ENCODE assay signal across 8 cellular contexts in the genomic region with DNA sequence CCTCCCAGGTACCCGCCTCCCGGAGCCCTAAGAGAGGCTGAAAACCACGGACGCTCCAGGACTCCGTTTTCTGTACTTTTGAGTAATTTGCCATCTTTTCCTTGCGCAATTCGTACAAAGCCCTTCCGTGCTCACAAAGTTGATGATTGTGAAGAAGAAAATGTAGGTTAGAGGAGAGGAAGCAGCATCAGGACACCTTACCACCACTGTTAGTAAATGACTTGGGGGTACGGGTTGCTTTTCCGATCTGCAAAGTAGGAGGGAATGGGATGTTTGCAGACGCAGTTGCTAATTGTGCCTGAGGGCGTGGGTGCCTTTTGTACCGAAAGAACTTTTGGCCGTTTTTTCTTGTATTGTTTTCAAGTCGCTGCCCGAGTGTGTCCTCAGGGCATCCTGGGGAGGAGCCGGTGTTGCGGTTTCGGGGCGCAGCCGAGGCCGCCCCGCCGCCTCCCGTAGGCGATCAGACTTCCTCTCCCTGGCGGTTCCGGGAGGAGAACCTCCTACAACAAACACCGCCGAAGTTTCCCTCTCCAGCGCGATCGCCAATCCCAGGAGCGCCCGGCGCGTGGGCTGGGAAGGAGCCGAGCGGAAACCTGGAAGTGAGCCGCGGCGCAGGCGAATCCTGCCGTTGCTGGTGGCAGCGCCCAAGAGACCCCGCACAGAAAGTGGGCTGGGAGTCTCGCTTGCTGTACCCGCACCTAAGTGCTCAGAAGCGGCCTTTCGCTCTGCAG. TPM values are rescaled to one million over a fixed set of nuclear protein-coding genes. Genes with fewer than 3 reads are reported as not detected.
DNase-seq lines count a peak whose midpoint lies in the region; ATAC-seq and TF ChIP-seq lines count a peak whose summit lies in the region.

No MANE protein-coding gene starts in this region.

- H3K4me3 ChIP-seq in NT2/D1 (ENCODE audit: insufficient read length, low read depth), result peak overlapping the region; percentile 64
- peak overlapping the region; percentile 57 for H3K4me3 ChIP-seq in choroid plexus epithelial cell (ENCODE audit: low read depth, low read length)
- peak overlapping the region; percentile 22 to 65 (median 43) for H3K4me3 ChIP-seq in spleen

- H3K27me3 ChIP-seq in NT2/D1 (ENCODE audit: insufficient read depth, insufficient read length) (peaks cover 76% of the 10 kb centered on the region), spleen (replicated peaks in 1 of 7) (peaks cover 7 to 92% (median 61%) of the 10 kb centered on the region in 7 donors)

- H3K36me3 ChIP-seq in NT2/D1 (ENCODE audit: insufficient read depth, insufficient read length, low read length) (no peaks in the 10 kb centered on the region), spleen (no peaks in the 10 kb centered on the region)

- intact Hi-C loops in activated CD4-positive, alpha-beta T cell treated with anti-CD3 and anti-CD28 coated beads, Interleukin-2, amount 10 ng/mL, durations not matched to agents 24 days and 14 days (cut with micrococcal nuclease), result loop anchor here (5.0 kb wide), 1 partner anchor 607 kb away; a partner anchor contains a TSS
- intact Hi-C loops in spleen (cut with DNase I; ENCODE audit: low total_unique reads), result no loop called here

- H3K9me3 ChIP-seq in NT2/D1 (ENCODE audit: insufficient read depth, low read length), result no peaks in the 10 kb centered on the region
- no peaks in the 10 kb centered on the region for H3K9me3 ChIP-seq in spleen

- DNase-seq in activated CD4-positive, alpha-beta T cell treated with anti-CD3 and anti-CD28 coated beads, Interleukin-2, amount 10 ng/mL, durations not matched to agents 24 days and 14 days, result peak; percentile 64
- DNase-seq in activated CD4-positive, alpha-beta T cell treated with anti-CD3 and anti-CD28 coated beads for 4 hours, result no peak
- DNase-seq in NT2/D1 (ENCODE audit: low read depth, low spot score) (no peak), choroid plexus epithelial cell (ENCODE audit: low read depth) (peak; percentile 46), kidney tubule cell (ENCODE audit: low spot score) (peak; percentile 84), spleen (peak; percentile 79)
- no peak for DNase-seq in activated CD4-positive, CD25-positive, alpha-beta regulatory T cell (lab: John Stamatoyannopoulos, UW)

- H3K27ac Mint-ChIP-seq in activated CD4-positive, alpha-beta T cell treated with anti-CD3 and anti-CD28 coated beads, Interleukin-2, amount 10 ng/mL, durations not matched to agents 24 days and 14 days, result no peak overlapping the region

- H3K4me3 Mint-ChIP-seq in activated CD4-positive, alpha-beta T cell treated with anti-CD3 and anti-CD28 coated beads, Interleukin-2, amount 10 ng/mL, durations not matched to agents 24 days and 14 days, result peak overlapping the region; percentile 85

- TF ChIP-seq CTCF in choroid plexus epithelial cell (conservative IDR thresholded peaks at IDR 0.05; ENCODE audit: low read depth, low read length) (no peak), spleen (IDR thresholded peaks at IDR 0.05 in 8 of 11, conservative IDR thresholded peaks at IDR 0.05 in 3 of 11) (no peak)

- no peak for TF ChIP-seq POLR2A in spleen (IDR thresholded peaks at IDR 0.05)

- peaks cover 73% of the 10 kb centered on the region for H3K27me3 Mint-ChIP-seq in activated CD4-positive, alpha-beta T cell treated with anti-CD3 and anti-CD28 coated beads, Interleukin-2, amount 10 ng/mL, durations not matched to agents 24 days and 14 days

- 0 to 3% (median 1%) methylated on average over 19 to 50 of the region's 50 CpGs for WGBS in spleen, 5 donors

- H3K9me3 Mint-ChIP-seq in activated CD4-positive, alpha-beta T cell treated with anti-CD3 and anti-CD28 coated beads, Interleukin-2, amount 10 ng/mL, durations not matched to agents 24 days and 14 days, result peaks cover 5% of the 10 kb centered on the region

- no peak for ATAC-seq in GM21360 (IDR thresholded peaks at IDR 0.05; ENCODE audit: unreplicated experiment)

- H3K9ac ChIP-seq in NT2/D1 (ENCODE audit: insufficient read length, low read depth), result peak overlapping the region; percentile 79

- peaks cover 3% of the 10 kb centered on the region for H3K4me1 ChIP-seq in NT2/D1 (ENCODE audit: insufficient read depth, insufficient read length)
- peaks cover 23 to 47% (median 42%) of the 10 kb centered on the region in 6 donors for H3K4me1 ChIP-seq in spleen

- H3K36me3 Mint-ChIP-seq in activated CD4-positive, alpha-beta T cell treated with anti-CD3 and anti-CD28 coated beads, Interleukin-2, amount 10 ng/mL, durations not matched to agents 24 days and 14 days (ENCODE audit: low read depth), result peaks cover 4% of the 10 kb centered on the region

- H3K27ac ChIP-seq in spleen, result no peak overlapping the region

- peaks cover 8% of the 10 kb centered on the region for H3K4me1 Mint-ChIP-seq in activated CD4-positive, alpha-beta T cell treated with anti-CD3 and anti-CD28 coated beads, Interleukin-2, amount 10 ng/mL, durations not matched to agents 24 days and 14 days

RNA-seq across cellular contexts. Expression of a gene that starts 1.0 kb away (rescaled TPM):
- not detected in 2 replicates for total RNA-seq in activated CD4-positive, alpha-beta T cell treated with anti-CD3 and anti-CD28 coated beads, Interleukin-2, amount 10 ng/mL, durations not matched to agents 24 days and 14 days
- total RNA-seq in spleen, result not detected
- polyA plus RNA-seq in spleen, result under 1 TPM in 2 of 3 donors, not detected in 1; 0.06 to 0.11 TPM

Comparison
In these comparisons a context has a peak if more than half of its experiments do, and no peak if none do; other contexts are left out.
1. DNase-seq: peak in activated CD4-positive, alpha-beta T cell treated with anti-CD3 and anti-CD28 coated beads, Interleukin-2, amount 10 ng/mL, durations not matched to agents 24 days and 14 days (single experiment), choroid plexus epithelial cell (single experiment), kidney tubule cell (single experiment) and spleen (single experiment); none in activated CD4-positive, alpha-beta T cell treated with anti-CD3 and anti-CD28 coated beads for 4 hours (0 of 2), NT2/D1 (single experiment) and activated CD4-positive, CD25-positive, alpha-beta regulatory T cell (0 of 4).
2. Peak in every context shown above with its lines, with median percentiles within 50 percentile points of each other: H3K4me3 ChIP-seq.